In the genomic region with DNA sequence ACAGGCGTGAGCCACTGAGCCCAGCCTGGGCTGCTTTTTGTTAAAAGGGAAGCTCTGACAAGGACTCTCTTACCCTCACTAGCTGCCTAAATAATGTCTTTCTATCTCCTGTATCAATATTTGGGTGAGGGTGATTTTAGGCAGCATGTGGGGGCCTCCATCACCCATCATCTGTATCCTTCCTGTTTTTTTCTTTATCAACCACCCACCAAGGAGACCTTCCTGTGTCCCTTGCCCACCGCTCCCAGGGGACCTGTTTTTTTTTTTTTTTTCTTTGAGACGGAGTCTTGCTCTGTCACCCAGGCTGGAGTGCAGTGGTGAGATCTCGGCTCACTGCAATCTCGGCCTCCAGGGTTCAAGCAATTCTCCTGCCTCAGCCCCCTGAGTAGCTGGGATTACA, we compare ENCODE assay signal across 1 cellular context.
TF ChIP-seq lines count a peak whose summit lies in the region.

No MANE protein-coding gene starts in this region.

TF ChIP-seq in GM23338, 12 proteins besides CTCF, POLR2A, EP300 and RAD21:
- TF ChIP-seq NANOG (IDR thresholded peaks at IDR 0.05; ENCODE audit: borderline replicate concordance) (no peak), EZH2phosphoT487 (IDR thresholded peaks at IDR 0.05; ENCODE audit: unreplicated experiment) (no peak), ZNF331 (CRISPR knock-in tag; IDR thresholded peaks at IDR 0.05; ENCODE audit: low read depth) (no peak), ZNF114 (CRISPR knock-in tag; IDR thresholded peaks at IDR 0.05) (no peak), CREB1 (CRISPR knock-in tag; IDR thresholded peaks at IDR 0.05; ENCODE audit: low read depth) (no peak), JUNB (IDR thresholded peaks at IDR 0.05; ENCODE audit: unreplicated experiment) (no peak)
- TF ChIP-seq, protein P1, sequence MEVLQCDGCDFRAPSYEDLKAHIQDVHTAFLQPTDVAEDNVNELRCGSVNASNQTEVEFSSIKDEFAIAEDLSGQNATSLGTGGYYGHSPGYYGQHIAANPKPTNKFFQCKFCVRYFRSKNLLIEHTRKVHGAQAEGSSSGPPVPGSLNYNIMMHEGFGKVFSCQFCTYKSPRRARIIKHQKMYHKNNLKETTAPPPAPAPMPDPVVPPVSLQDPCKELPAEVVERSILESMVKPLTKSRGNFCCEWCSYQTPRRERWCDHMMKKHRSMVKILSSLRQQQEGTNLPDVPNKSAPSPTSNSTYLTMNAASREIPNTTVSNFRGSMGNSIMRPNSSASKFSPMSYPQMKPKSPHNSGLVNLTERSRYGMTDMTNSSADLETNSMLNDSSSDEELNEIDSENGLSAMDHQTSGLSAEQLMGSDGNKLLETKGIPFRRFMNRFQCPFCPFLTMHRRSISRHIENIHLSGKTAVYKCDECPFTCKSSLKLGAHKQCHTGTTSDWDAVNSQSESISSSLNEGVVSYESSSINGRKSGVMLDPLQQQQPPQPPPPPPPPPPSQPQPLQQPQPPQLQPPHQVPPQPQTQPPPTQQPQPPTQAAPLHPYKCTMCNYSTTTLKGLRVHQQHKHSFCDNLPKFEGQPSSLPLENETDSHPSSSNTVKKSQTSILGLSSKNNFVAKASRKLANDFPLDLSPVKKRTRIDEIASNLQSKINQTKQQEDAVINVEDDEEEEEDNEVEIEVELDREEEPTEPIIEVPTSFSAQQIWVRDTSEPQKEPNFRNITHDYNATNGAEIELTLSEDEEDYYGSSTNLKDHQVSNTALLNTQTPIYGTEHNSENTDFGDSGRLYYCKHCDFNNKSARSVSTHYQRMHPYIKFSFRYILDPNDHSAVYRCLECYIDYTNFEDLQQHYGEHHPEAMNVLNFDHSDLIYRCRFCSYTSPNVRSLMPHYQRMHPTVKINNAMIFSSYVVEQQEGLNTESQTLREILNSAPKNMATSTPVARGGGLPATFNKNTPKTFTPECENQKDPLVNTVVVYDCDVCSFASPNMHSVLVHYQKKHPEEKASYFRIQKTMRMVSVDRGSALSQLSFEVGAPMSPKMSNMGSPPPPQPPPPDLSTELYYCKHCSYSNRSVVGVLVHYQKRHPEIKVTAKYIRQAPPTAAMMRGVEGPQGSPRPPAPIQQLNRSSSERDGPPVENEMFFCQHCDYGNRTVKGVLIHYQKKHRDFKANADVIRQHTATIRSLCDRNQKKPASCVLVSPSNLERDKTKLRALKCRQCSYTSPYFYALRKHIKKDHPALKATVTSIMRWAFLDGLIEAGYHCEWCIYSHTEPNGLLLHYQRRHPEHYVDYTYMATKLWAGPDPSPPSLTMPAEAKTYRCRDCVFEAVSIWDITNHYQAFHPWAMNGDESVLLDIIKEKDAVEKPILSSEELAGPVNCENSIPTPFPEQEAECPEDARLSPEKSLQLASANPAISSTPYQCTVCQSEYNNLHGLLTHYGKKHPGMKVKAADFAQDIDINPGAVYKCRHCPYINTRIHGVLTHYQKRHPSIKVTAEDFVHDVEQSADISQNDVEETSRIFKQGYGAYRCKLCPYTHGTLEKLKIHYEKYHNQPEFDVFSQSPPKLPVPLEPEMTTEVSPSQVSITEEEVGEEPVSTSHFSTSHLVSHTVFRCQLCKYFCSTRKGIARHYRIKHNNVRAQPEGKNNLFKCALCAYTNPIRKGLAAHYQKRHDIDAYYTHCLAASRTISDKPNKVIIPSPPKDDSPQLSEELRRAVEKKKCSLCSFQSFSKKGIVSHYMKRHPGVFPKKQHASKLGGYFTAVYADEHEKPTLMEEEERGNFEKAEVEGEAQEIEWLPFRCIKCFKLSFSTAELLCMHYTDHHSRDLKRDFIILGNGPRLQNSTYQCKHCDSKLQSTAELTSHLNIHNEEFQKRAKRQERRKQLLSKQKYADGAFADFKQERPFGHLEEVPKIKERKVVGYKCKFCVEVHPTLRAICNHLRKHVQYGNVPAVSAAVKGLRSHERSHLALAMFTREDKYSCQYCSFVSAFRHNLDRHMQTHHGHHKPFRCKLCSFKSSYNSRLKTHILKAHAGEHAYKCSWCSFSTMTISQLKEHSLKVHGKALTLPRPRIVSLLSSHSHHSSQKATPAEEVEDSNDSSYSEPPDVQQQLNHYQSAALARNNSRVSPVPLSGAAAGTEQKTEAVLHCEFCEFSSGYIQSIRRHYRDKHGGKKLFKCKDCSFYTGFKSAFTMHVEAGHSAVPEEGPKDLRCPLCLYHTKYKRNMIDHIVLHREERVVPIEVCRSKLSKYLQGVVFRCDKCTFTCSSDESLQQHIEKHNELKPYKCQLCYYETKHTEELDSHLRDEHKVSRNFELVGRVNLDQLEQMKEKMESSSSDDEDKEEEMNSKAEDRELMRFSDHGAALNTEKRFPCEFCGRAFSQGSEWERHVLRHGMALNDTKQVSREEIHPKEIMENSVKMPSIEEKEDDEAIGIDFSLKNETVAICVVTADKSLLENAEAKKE (CRISPR knock-in tag; IDR thresholded peaks at IDR 0.05), result no peak
- TF ChIP-seq, protein P2, sequence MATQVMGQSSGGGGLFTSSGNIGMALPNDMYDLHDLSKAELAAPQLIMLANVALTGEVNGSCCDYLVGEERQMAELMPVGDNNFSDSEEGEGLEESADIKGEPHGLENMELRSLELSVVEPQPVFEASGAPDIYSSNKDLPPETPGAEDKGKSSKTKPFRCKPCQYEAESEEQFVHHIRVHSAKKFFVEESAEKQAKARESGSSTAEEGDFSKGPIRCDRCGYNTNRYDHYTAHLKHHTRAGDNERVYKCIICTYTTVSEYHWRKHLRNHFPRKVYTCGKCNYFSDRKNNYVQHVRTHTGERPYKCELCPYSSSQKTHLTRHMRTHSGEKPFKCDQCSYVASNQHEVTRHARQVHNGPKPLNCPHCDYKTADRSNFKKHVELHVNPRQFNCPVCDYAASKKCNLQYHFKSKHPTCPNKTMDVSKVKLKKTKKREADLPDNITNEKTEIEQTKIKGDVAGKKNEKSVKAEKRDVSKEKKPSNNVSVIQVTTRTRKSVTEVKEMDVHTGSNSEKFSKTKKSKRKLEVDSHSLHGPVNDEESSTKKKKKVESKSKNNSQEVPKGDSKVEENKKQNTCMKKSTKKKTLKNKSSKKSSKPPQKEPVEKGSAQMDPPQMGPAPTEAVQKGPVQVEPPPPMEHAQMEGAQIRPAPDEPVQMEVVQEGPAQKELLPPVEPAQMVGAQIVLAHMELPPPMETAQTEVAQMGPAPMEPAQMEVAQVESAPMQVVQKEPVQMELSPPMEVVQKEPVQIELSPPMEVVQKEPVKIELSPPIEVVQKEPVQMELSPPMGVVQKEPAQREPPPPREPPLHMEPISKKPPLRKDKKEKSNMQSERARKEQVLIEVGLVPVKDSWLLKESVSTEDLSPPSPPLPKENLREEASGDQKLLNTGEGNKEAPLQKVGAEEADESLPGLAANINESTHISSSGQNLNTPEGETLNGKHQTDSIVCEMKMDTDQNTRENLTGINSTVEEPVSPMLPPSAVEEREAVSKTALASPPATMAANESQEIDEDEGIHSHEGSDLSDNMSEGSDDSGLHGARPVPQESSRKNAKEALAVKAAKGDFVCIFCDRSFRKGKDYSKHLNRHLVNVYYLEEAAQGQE (IDR thresholded peaks at IDR 0.05; ENCODE audit: unreplicated experiment), result no peak
- TF ChIP-seq, protein P3, sequence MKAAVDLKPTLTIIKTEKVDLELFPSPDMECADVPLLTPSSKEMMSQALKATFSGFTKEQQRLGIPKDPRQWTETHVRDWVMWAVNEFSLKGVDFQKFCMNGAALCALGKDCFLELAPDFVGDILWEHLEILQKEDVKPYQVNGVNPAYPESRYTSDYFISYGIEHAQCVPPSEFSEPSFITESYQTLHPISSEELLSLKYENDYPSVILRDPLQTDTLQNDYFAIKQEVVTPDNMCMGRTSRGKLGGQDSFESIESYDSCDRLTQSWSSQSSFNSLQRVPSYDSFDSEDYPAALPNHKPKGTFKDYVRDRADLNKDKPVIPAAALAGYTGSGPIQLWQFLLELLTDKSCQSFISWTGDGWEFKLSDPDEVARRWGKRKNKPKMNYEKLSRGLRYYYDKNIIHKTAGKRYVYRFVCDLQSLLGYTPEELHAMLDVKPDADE (IDR thresholded peaks at IDR 0.05), result no peak
